Comparison of ENCODE assay signal across 30 cellular contexts in genomic region chrX:76509775-76510174, GRCh38.
A peak's percentile ranks its signal among the peaks of the same experiment; 100 is the strongest.
DNase-seq lines count a peak whose midpoint lies in the region; ATAC-seq, FAIRE-seq and TF ChIP-seq lines count a peak whose summit lies in the region.
"Had no signal": no experiment of that assay in that cellular context is flagged by ENCODE, and none has a peak within 500 bp of the region (broad histone marks: within the 10 kb centered on the region; RNA-seq: fewer than 3 reads in every experiment).

No MANE protein-coding gene starts in this region.

- FAIRE-seq in GM12892 (lab: Jason Lieb, UNC), result peak; percentile 51
- FAIRE-seq: A204.1 had no signal

- H3K9me3 ChIP-seq in right atrium auricular region, result no peaks in the 10 kb centered on the region
- H3K9me3 ChIP-seq: A549, BE2C, BLaER1, Caco-2 had no signal

- DNase-seq in left ventricle myocardium superior, result no peak
- DNase-seq in right atrium auricular region (ENCODE audit: low spot score), result no peak
- DNase-seq in GM12892 (ENCODE audit: insufficient read length), result no peak
- DNase-seq in NCI-H2196 (lab: John Stamatoyannopoulos, UW; ENCODE audit: unreplicated experiment), result no peak
- DNase-seq: 8988T; ACHN; AML-193; BE2C; C1 segment of cervical spinal cord; Caco-2; Calu3; CD4-positive, alpha-beta memory T cell; CD4-positive, alpha-beta T cell; CD4-positive, CD25-positive, alpha-beta regulatory T cell; CD8-positive, alpha-beta memory T cell; CD8-positive, alpha-beta T cell; COR-L47; DMS 273 treated with DMSO at 0.1 percent for 48 hours; DMS153; DMS53; DMS79; DMS79 treated with DMSO at 0.1 percent for 48 hours; DND-41; EL had no signal

- TF ChIP-seq POLR2A in GM12892 (IDR thresholded peaks at IDR 0.05; ENCODE audit: low read depth, low read length), result no peak

- H3K4me1 ChIP-seq in right atrium auricular region, result no peaks in the 10 kb centered on the region
- H3K4me1 ChIP-seq: A549; BE2C; BLaER1; BLaER1 treated with 17β-estradiol and CSF1 and Interleukin-3, amounts not matched to agents 10 nM and 100 nM; Caco-2 had no signal

- no peaks in the 10 kb centered on the region for H3K27me3 ChIP-seq in right atrium auricular region
- H3K27me3 ChIP-seq: BE2C had no signal

- no peak for TF ChIP-seq CTCF in right atrium auricular region (IDR thresholded peaks at IDR 0.05)

- intact Hi-C loops in left ventricle myocardium superior (cut with micrococcal nuclease), result no loop called here

- H3K36me3 ChIP-seq in right atrium auricular region, result no peaks in the 10 kb centered on the region
- H3K36me3 ChIP-seq: BE2C; BLaER1; BLaER1 treated with 17β-estradiol and CSF1 and Interleukin-3, amounts not matched to agents 10 nM and 100 nM had no signal

- no peak overlapping the region for H3K4me3 ChIP-seq in right atrium auricular region
- H3K4me3 ChIP-seq: A549; BLaER1; BLaER1 treated with 17β-estradiol and CSF1 and Interleukin-3, amounts not matched to agents 10 nM and 100 nM had no signal

- H3K27ac ChIP-seq in right atrium auricular region, result no peak overlapping the region
- H3K27ac ChIP-seq: 22Rv1; A549; BLaER1; BLaER1 treated with 17β-estradiol and CSF1 and Interleukin-3, amounts not matched to agents 10 nM and 100 nM; C4-2B had no signal

- ATAC-seq in left ventricle myocardium superior, result peak; percentile 53
- ATAC-seq: A549; CD8-positive, alpha-beta T cell had no signal
